In the genomic region with DNA sequence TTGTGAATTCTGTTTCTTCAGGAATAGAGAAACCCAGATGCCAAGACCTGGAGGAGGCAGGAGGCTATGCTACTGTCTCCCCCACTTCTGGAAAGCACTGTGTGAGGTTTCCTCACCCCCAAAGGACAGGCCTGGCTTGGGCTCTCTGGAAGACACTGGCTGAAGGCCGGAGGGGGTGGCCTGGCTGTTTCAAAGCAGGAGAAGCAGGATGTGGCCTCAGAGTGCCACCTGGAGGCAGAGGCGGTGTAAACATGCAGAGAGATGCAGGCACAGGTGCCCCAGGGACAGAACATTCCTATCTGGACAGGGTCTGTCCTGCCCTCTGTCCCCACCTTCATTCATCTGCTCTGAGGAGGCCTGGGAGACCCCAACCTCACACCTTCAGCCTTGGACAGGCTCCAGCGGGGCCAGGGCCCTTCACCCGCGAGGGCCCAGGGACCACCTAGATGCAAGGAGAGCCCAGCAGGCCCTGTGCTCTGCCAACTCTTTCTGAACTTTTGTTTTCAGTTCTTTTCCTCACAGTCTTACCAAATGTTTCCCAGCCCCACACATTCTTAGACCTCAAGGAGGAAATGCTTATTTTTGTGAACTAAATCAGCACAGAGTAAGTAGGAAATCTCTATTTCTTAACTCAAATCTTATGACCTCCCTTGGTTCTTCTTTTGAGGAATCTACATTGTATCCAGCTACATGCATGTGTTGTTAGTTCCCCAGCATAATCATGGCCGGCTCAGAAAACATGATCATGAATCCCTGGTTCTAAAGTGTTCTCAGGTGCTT, we compare ENCODE assay signal across 8 cellular contexts.
DNase-seq lines count a peak whose midpoint lies in the region; ATAC-seq, FAIRE-seq and TF ChIP-seq lines count a peak whose summit lies in the region.

No MANE protein-coding gene starts in this region.

- DNase-seq in D721Med (ENCODE audit: insufficient read length, low spot score) (no peak), GM23338 (ENCODE audit: low spot score) (peak; percentile 88), NCI-H226 (peak; percentile 48), esophagus squamous epithelium (lab: John Stamatoyannopoulos, UW) (no peak), type B pancreatic cell (ENCODE audit: extremely low spot score, unreplicated experiment) (no peak)
- peak; percentile 67 for DNase-seq in activated CD8-positive, alpha-beta T cell treated with anti-CD3 and anti-CD28 coated beads, Interleukin-2, amount 10 ng/mL, durations not matched to agents 7 days and 5 days
- peak in 8 of 10 donors; percentile 13 to 34 (median 23) for DNase-seq in naive thymus-derived CD8-positive, alpha-beta T cell

- no peaks in the 10 kb centered on the region for H4K20me1 ChIP-seq in GM23338 (replicated peaks; ENCODE audit: insufficient read depth)

- TF ChIP-seq POLR2A in esophagus squamous epithelium (IDR thresholded peaks at IDR 0.05) = no peak

- H3K4me1 Mint-ChIP-seq in GM23338 (peaks cover 24% of the 10 kb centered on the region), type B pancreatic cell (ENCODE audit: unreplicated experiment) (peaks cover 29% of the 10 kb centered on the region)
- H3K4me1 Mint-ChIP-seq in activated CD8-positive, alpha-beta T cell treated with anti-CD3 and anti-CD28 coated beads, Interleukin-2, amount 10 ng/mL, durations not matched to agents 7 days and 5 days (ENCODE audit: low read depth) = no peaks in the 10 kb centered on the region
- H3K4me1 Mint-ChIP-seq in naive thymus-derived CD8-positive, alpha-beta T cell = peaks cover 0 to 49% (median 0%) of the 10 kb centered on the region in 4 donors

- H3K27ac ChIP-seq in GM23338 (ENCODE audit: low read depth) (no peak overlapping the region), esophagus squamous epithelium (no peak overlapping the region)

- H3K9me3 ChIP-seq in esophagus squamous epithelium = no peaks in the 10 kb centered on the region

- peak overlapping the region; percentile 74; the same call in 1 of the 2 replicates for H2AFZ ChIP-seq in GM23338

- intact Hi-C loops in esophagus squamous epithelium (cut with DNase I) = loop anchor here (5.0 kb wide), 1 partner anchor 686 kb away; no protein-coding TSS in a partner anchor

- no peaks in the 10 kb centered on the region for H3F3A ChIP-seq in GM23338 (replicated peaks; ENCODE audit: low read depth)

- H3K9me3 Mint-ChIP-seq in GM23338 (no peaks in the 10 kb centered on the region), type B pancreatic cell (peaks cover 4% of the 10 kb centered on the region)
- H3K9me3 Mint-ChIP-seq in activated CD8-positive, alpha-beta T cell treated with anti-CD3 and anti-CD28 coated beads, Interleukin-2, amount 10 ng/mL, durations not matched to agents 7 days and 5 days (ENCODE audit: insufficient read depth) = no peaks in the 10 kb centered on the region
- no peaks in the 10 kb centered on the region for H3K9me3 Mint-ChIP-seq in naive thymus-derived CD8-positive, alpha-beta T cell

- no peak overlapping the region for H3K4me3 ChIP-seq in GM23338
- H3K4me3 ChIP-seq in esophagus squamous epithelium = no peak overlapping the region

- H3K4me3 Mint-ChIP-seq in GM23338 = no peak overlapping the region
- H3K4me3 Mint-ChIP-seq in activated CD8-positive, alpha-beta T cell treated with anti-CD3 and anti-CD28 coated beads, Interleukin-2, amount 10 ng/mL, durations not matched to agents 7 days and 5 days = no peak overlapping the region
- no peak overlapping the region for H3K4me3 Mint-ChIP-seq in naive thymus-derived CD8-positive, alpha-beta T cell
- H3K4me3 Mint-ChIP-seq in type B pancreatic cell = no peak overlapping the region

- H3K27me3 ChIP-seq in GM23338 (ENCODE audit: insufficient read depth) = no peaks in the 10 kb centered on the region
- H3K27me3 ChIP-seq in esophagus squamous epithelium = peaks cover 0 to 9% (median 0%) of the 10 kb centered on the region in 4 donors

- CTCF ChIA-PET in activated CD8-positive, alpha-beta T cell treated with anti-CD3 and anti-CD28 coated beads, Interleukin-2, amount 10 ng/mL, durations not matched to agents 7 days and 5 days (lab: Charles Lee) = interaction anchor here (1.9 kb wide), 1 partner anchor 424 kb away, joined by 14 read pairs; no protein-coding TSS in a partner anchor

- H3K36me3 ChIP-seq in GM23338 (ENCODE audit: insufficient read depth) (no peaks in the 10 kb centered on the region), esophagus squamous epithelium (no peaks in the 10 kb centered on the region)

- 60 to 72% methylated on average over 4 to 6 of the region's 6 CpGs for WGBS in esophagus squamous epithelium, 2 donors

- POLR2A ChIA-PET in activated CD8-positive, alpha-beta T cell treated with anti-CD3 and anti-CD28 coated beads, Interleukin-2, amount 10 ng/mL, durations not matched to agents 7 days and 5 days (lab: Charles Lee) = no interaction called here
- POLR2A ChIA-PET in naive thymus-derived CD8-positive, alpha-beta T cell (lab: Charles Lee) = no interaction called here

- H3K36me3 Mint-ChIP-seq in GM23338 (ENCODE audit: low read depth) (no peaks in the 10 kb centered on the region), type B pancreatic cell (peaks cover 4% of the 10 kb centered on the region)
- H3K36me3 Mint-ChIP-seq in activated CD8-positive, alpha-beta T cell treated with anti-CD3 and anti-CD28 coated beads, Interleukin-2, amount 10 ng/mL, durations not matched to agents 7 days and 5 days (ENCODE audit: low read depth) = no peaks in the 10 kb centered on the region
- H3K36me3 Mint-ChIP-seq in naive thymus-derived CD8-positive, alpha-beta T cell = no peaks in the 10 kb centered on the region

- peaks cover 6% of the 10 kb centered on the region; the same call in 1 of the 2 replicates for H3K4me1 ChIP-seq in GM23338 (ENCODE audit: insufficient read depth)
- peaks cover 0 to 5% (median 0%) of the 10 kb centered on the region in 3 donors for H3K4me1 ChIP-seq in esophagus squamous epithelium

- peak; percentile 57 for TF ChIP-seq CTCF in D721Med (IDR thresholded peaks at IDR 0.05; ENCODE audit: insufficient read depth, missing control alignments)
- peak; percentile 72 to 95 for TF ChIP-seq CTCF in GM23338 (conservative IDR thresholded peaks at IDR 0.05; ENCODE audit: low read depth in 2 of 2)
- TF ChIP-seq CTCF in esophagus squamous epithelium (IDR thresholded peaks at IDR 0.05) = peak; percentile 35 to 70 (median 50)
- TF ChIP-seq CTCF in type B pancreatic cell (conservative IDR thresholded peaks at IDR 0.05) = peak; percentile 88

- no peaks in the 10 kb centered on the region for H3K79me2 ChIP-seq in GM23338 (replicated peaks; ENCODE audit: insufficient read depth)

- peaks cover 10% of the 10 kb centered on the region for H3K27me3 Mint-ChIP-seq in GM23338 (ENCODE audit: insufficient read depth, low read depth, poor library complexity)
- peaks cover 7% of the 10 kb centered on the region for H3K27me3 Mint-ChIP-seq in activated CD8-positive, alpha-beta T cell treated with anti-CD3 and anti-CD28 coated beads, Interleukin-2, amount 10 ng/mL, durations not matched to agents 7 days and 5 days (ENCODE audit: low read depth)
- peaks cover 6 to 17% (median 9%) of the 10 kb centered on the region in 5 donors for H3K27me3 Mint-ChIP-seq in naive thymus-derived CD8-positive, alpha-beta T cell
- H3K27me3 Mint-ChIP-seq in type B pancreatic cell = peaks cover 20% of the 10 kb centered on the region

- H3K27ac Mint-ChIP-seq in GM23338 (no peak overlapping the region), type B pancreatic cell (no peak overlapping the region)
- H3K27ac Mint-ChIP-seq in activated CD8-positive, alpha-beta T cell treated with anti-CD3 and anti-CD28 coated beads, Interleukin-2, amount 10 ng/mL, durations not matched to agents 7 days and 5 days = no peak overlapping the region
- H3K27ac Mint-ChIP-seq in naive thymus-derived CD8-positive, alpha-beta T cell = no peak overlapping the region

- no peaks in the 10 kb centered on the region for H3K9me2 ChIP-seq in GM23338 (ENCODE audit: insufficient read depth)

- FAIRE-seq in D721Med (lab: Jason Lieb, UNC) = no peak

- ATAC-seq in GM23338 (peak; percentile 79), GM21576 (IDR thresholded peaks at IDR 0.05; ENCODE audit: unreplicated experiment) (no peak)
- ATAC-seq in activated CD8-positive, alpha-beta T cell treated with anti-CD3 and anti-CD28 coated beads, Interleukin-2, amount 10 ng/mL, durations not matched to agents 7 days and 5 days = peak; percentile 72
- no peak for ATAC-seq in naive thymus-derived CD8-positive, alpha-beta T cell

- H3K4me2 ChIP-seq in GM23338 = no peak overlapping the region

Comparison
In these comparisons a context has a peak if more than half of its experiments do, and no peak if none do; other contexts are left out.
1. DNase-seq: peak in GM23338 (single experiment), NCI-H226 (single experiment), activated CD8-positive, alpha-beta T cell treated with anti-CD3 and anti-CD28 coated beads, Interleukin-2, amount 10 ng/mL, durations not matched to agents 7 days and 5 days (single experiment) and naive thymus-derived CD8-positive, alpha-beta T cell (8 of 10); none in D721Med (single experiment), esophagus squamous epithelium (single experiment) and type B pancreatic cell (single experiment).
2. ATAC-seq: peak in GM23338 (single experiment) and activated CD8-positive, alpha-beta T cell treated with anti-CD3 and anti-CD28 coated beads, Interleukin-2, amount 10 ng/mL, durations not matched to agents 7 days and 5 days (single experiment); none in naive thymus-derived CD8-positive, alpha-beta T cell (0 of 2) and GM21576 (single experiment).
3. Peak in every context shown above with its lines, with median percentiles within 50 percentile points of each other: CTCF ChIP-seq.